ENCODE assay signal across 8 cellular contexts in genomic region chrX:104166735-104167436, GRCh38. TPM values are rescaled to one million over a fixed set of nuclear protein-coding genes. Genes with fewer than 3 reads are reported as not detected.
DNase-seq lines count a peak whose midpoint lies in the region; ATAC-seq and TF ChIP-seq lines count a peak whose summit lies in the region.

No MANE protein-coding gene starts in this region.

- peaks cover 0 to 5% (median 0%) of the 10 kb centered on the region in 9 donors for H3K27me3 ChIP-seq in heart left ventricle

- no peak for TF ChIP-seq POLR2A in heart left ventricle (IDR thresholded peaks at IDR 0.05)

- ATAC-seq in heart left ventricle (peak in 2 of 4 donors; percentile 5 to 10), left ventricle myocardium superior (no peak), left lobe of liver (no peak)
- ATAC-seq in stimulated activated naive CD8-positive, alpha-beta T cell treated with anti-CD3 and anti-CD28 coated beads, Interleukin-15, Interleukin-2, amounts not matched to agents 100 U/mL and 50 U/mL, for 24 hours, result no peak

- no peak for TF ChIP-seq CTCF in heart left ventricle (IDR thresholded peaks at IDR 0.05)

- 1 to 28% (median 14%) methylated on average over 28 to 37 of the region's 37 CpGs for whole genome bisulfite sequencing in heart left ventricle, 4 donors

- DNase-seq in heart left ventricle, result no peak
- DNase-seq in left ventricle myocardium superior, result no peak
- no peak for DNase-seq in activated T-helper 2 cell treated with anti-CD3 and anti-CD28 coated beads, Interferon-gamma antibody, Interleukin-2, Interleukin-4, amounts not matched to agents 10 μg/mL and 5 μg/mL and 100 μg/mL, durations not matched to agents 14 hours and 24 hours and 36 hours (ENCODE audit: low spot score)
- peak; percentile 21 for DNase-seq in iPS-NIHi7 (ENCODE audit: extremely low spot score)
- DNase-seq in stimulated activated naive CD8-positive, alpha-beta T cell treated with anti-CD3 and anti-CD28 coated beads, Interleukin-15, Interleukin-2, amounts not matched to agents 100 U/mL and 50 U/mL, for 24 hours, result peak; percentile 8
- no peak for DNase-seq in left lobe of liver (ENCODE audit: low spot score)
- no peak for DNase-seq in cerebellum (ENCODE audit: low spot score)
- DNase-seq in SIG-M5 treated with dmso at 0.1 percent for 504 hours (lab: John Stamatoyannopoulos, UW; ENCODE audit: unreplicated experiment), result no peak

- H3K36me3 ChIP-seq in heart left ventricle, result no peaks in the 10 kb centered on the region

- H3K4me3 ChIP-seq in heart left ventricle, result peak overlapping the region; percentile 63 to 98 (median 80)

- H3K9me3 ChIP-seq in heart left ventricle, result no peaks in the 10 kb centered on the region

- H3K9me3 Mint-ChIP-seq in activated T-helper 2 cell treated with anti-CD3 and anti-CD28 coated beads, Interferon-gamma antibody, Interleukin-2, Interleukin-4, amounts not matched to agents 10 μg/mL and 5 μg/mL and 100 μg/mL, durations not matched to agents 14 hours and 24 hours and 36 hours, result no peaks in the 10 kb centered on the region

- H3K27ac ChIP-seq in heart left ventricle, result peak overlapping the region; percentile 68 to 91 (median 87)

- peak overlapping the region; percentile 82 for H3K4me3 Mint-ChIP-seq in activated T-helper 2 cell treated with anti-CD3 and anti-CD28 coated beads, Interferon-gamma antibody, Interleukin-2, Interleukin-4, amounts not matched to agents 10 μg/mL and 5 μg/mL and 100 μg/mL, durations not matched to agents 14 hours and 24 hours and 36 hours (ENCODE audit: low read depth)

- H3K4me1 ChIP-seq in heart left ventricle, result peaks cover 0 to 22% (median 8%) of the 10 kb centered on the region in 12 donors

- peaks cover 30% of the 10 kb centered on the region for H3K4me1 Mint-ChIP-seq in activated T-helper 2 cell treated with anti-CD3 and anti-CD28 coated beads, Interferon-gamma antibody, Interleukin-2, Interleukin-4, amounts not matched to agents 10 μg/mL and 5 μg/mL and 100 μg/mL, durations not matched to agents 14 hours and 24 hours and 36 hours (ENCODE audit: low read depth)

- peak overlapping the region; percentile 46 for H3K27ac Mint-ChIP-seq in activated T-helper 2 cell treated with anti-CD3 and anti-CD28 coated beads, Interferon-gamma antibody, Interleukin-2, Interleukin-4, amounts not matched to agents 10 μg/mL and 5 μg/mL and 100 μg/mL, durations not matched to agents 14 hours and 24 hours and 36 hours

- intact Hi-C loops in heart left ventricle (cut with DNase I), result loop anchor here in 2 of 10 donors (10.0 kb wide), 1 partner anchor 482 kb away; the partner anchor contains the start of gene MORF4L2 (in 2 of the 2)
- intact Hi-C loops in left ventricle myocardium superior (cut with micrococcal nuclease), result no loop called here
- intact Hi-C loops in activated T-helper 2 cell treated with anti-CD3 and anti-CD28 coated beads, Interferon-gamma antibody, Interleukin-2, Interleukin-4, amounts not matched to agents 10 μg/mL and 5 μg/mL and 100 μg/mL, durations not matched to agents 14 hours and 24 hours and 36 hours (cut with micrococcal nuclease), result loop anchor here (1.0 kb wide), 1 partner anchor 10 kb away; the partner anchor contains the start of gene SLC25A53

- peaks cover 8% of the 10 kb centered on the region for H3K36me3 Mint-ChIP-seq in activated T-helper 2 cell treated with anti-CD3 and anti-CD28 coated beads, Interferon-gamma antibody, Interleukin-2, Interleukin-4, amounts not matched to agents 10 μg/mL and 5 μg/mL and 100 μg/mL, durations not matched to agents 14 hours and 24 hours and 36 hours (ENCODE audit: low read depth)

- H3K27me3 Mint-ChIP-seq in activated T-helper 2 cell treated with anti-CD3 and anti-CD28 coated beads, Interferon-gamma antibody, Interleukin-2, Interleukin-4, amounts not matched to agents 10 μg/mL and 5 μg/mL and 100 μg/mL, durations not matched to agents 14 hours and 24 hours and 36 hours (ENCODE audit: low read depth), result no peaks in the 10 kb centered on the region

RNA-seq across cellular contexts. Expression of gene FAM199X, which starts 0.6 kb away (rescaled TPM):
- total RNA-seq in heart left ventricle, result 10 to 100 TPM in 7 of 9 donors, 1 to 10 TPM in 2; 9.0 to 13.9 (median 11.3) TPM
- polyA plus RNA-seq in heart left ventricle, result 10 to 100 TPM in 1 of 2 donors, 1 to 10 TPM in 1; 5.0 to 10.9 TPM
- total RNA-seq in left ventricle myocardium superior, result 12.5 TPM
- total RNA-seq in activated T-helper 2 cell treated with anti-CD3 and anti-CD28 coated beads, Interferon-gamma antibody, Interleukin-2, Interleukin-4, amounts not matched to agents 10 μg/mL and 5 μg/mL and 100 μg/mL, durations not matched to agents 14 hours and 24 hours and 36 hours, result 10.9 and 11.9 TPM in 2 replicates
- total RNA-seq in left lobe of liver, result 5.9 TPM
- total RNA-seq in cerebellum, result 55.7 TPM

RNA-seq across cellular contexts. Expression of gene SLC25A53, which starts 10.1 kb away (rescaled TPM):
- 10 to 100 TPM in 6 of 9 donors, 1 to 10 TPM in 3; 5.3 to 16.5 (median 11.3) TPM for total RNA-seq in heart left ventricle
- 1 to 10 TPM; 6.6 to 8.7 TPM for polyA plus RNA-seq in heart left ventricle
- 11.2 TPM for total RNA-seq in left ventricle myocardium superior
- 4.1 and 4.3 TPM in 2 replicates for total RNA-seq in activated T-helper 2 cell treated with anti-CD3 and anti-CD28 coated beads, Interferon-gamma antibody, Interleukin-2, Interleukin-4, amounts not matched to agents 10 μg/mL and 5 μg/mL and 100 μg/mL, durations not matched to agents 14 hours and 24 hours and 36 hours
- total RNA-seq in left lobe of liver, result 4.3 TPM
- total RNA-seq in cerebellum, result 18.0 TPM

RNA-seq across cellular contexts. Expression of gene ZCCHC18, which starts 54.6 kb away (rescaled TPM):
- 1 to 10 TPM in 3 of 9 donors, under 1 TPM in 5, not detected in 1; 0.14 to 1.4 (median 0.91) TPM for total RNA-seq in heart left ventricle
- under 1 TPM; 0.38 to 0.51 TPM for polyA plus RNA-seq in heart left ventricle
- 0.30 TPM for total RNA-seq in left ventricle myocardium superior
- total RNA-seq in activated T-helper 2 cell treated with anti-CD3 and anti-CD28 coated beads, Interferon-gamma antibody, Interleukin-2, Interleukin-4, amounts not matched to agents 10 μg/mL and 5 μg/mL and 100 μg/mL, durations not matched to agents 14 hours and 24 hours and 36 hours, result 0.39 and 0.69 TPM in 2 replicates
- total RNA-seq in left lobe of liver, result not detected
- total RNA-seq in cerebellum, result 18.1 TPM

Comparison
In these comparisons a context has a peak if more than half of its experiments do, and no peak if none do; other contexts are left out.
1. DNase-seq: peak in iPS-NIHi7 (single experiment) and stimulated activated naive CD8-positive, alpha-beta T cell treated with anti-CD3 and anti-CD28 coated beads, Interleukin-15, Interleukin-2, amounts not matched to agents 100 U/mL and 50 U/mL, for 24 hours (single experiment); none in heart left ventricle (0 of 5), left ventricle myocardium superior (single experiment), activated T-helper 2 cell treated with anti-CD3 and anti-CD28 coated beads, Interferon-gamma antibody, Interleukin-2, Interleukin-4, amounts not matched to agents 10 μg/mL and 5 μg/mL and 100 μg/mL, durations not matched to agents 14 hours and 24 hours and 36 hours (single experiment), left lobe of liver (single experiment), cerebellum (single experiment) and SIG-M5 treated with dmso at 0.1 percent for 504 hours (single experiment).